ENCODE assay signal across 1 cellular context in genomic region chr6:33344771-33345697, GRCh38.
A peak's percentile ranks its signal among the peaks of the same experiment; 100 is the strongest.
TF ChIP-seq lines count a peak whose summit lies in the region.

No MANE protein-coding gene starts in this region.

TF ChIP-seq in HEK293, 187 proteins besides CTCF, POLR2A, EP300 and RAD21 (continued from another document):
- TF ChIP-seq PRDM4 (tag by site-specific recombination; IDR thresholded peaks at IDR 0.05) (peak; percentile 82), ZNF704 (tag by site-specific recombination; IDR thresholded peaks at IDR 0.05) (no peak), BCL6B (tag by site-specific recombination; IDR thresholded peaks at IDR 0.05) (no peak), ZIC2 (tag by site-specific recombination; IDR thresholded peaks at IDR 0.05) (peak; percentile 32; the same call in 1 of the 2 replicates), ZNF112 (tag by site-specific recombination; IDR thresholded peaks at IDR 0.05) (no peak), ZNF626 (tag by site-specific recombination; IDR thresholded peaks at IDR 0.05) (no peak), ZNF549 (tag by site-specific recombination; IDR thresholded peaks at IDR 0.05) (no peak), ZNF341 (tag by site-specific recombination; IDR thresholded peaks at IDR 0.05; ENCODE audit: low read depth) (peak; percentile 31; the same call in 1 of the 2 replicates), ZNF747 (tag by site-specific recombination; IDR thresholded peaks at IDR 0.05) (no peak), YY1 (tag by site-specific recombination; IDR thresholded peaks at IDR 0.05) (no peak), ZNF654 (tag by site-specific recombination; IDR thresholded peaks at IDR 0.05; ENCODE audit: low read depth) (peak; percentile 63), ZNF76 (tag by site-specific recombination; IDR thresholded peaks at IDR 0.05; ENCODE audit: borderline replicate concordance, low read depth) (no peak; the same call in 1 of the 2 replicates), ZSCAN18 (tag by site-specific recombination; IDR thresholded peaks at IDR 0.05) (no peak), ZNF394 (tag by site-specific recombination; IDR thresholded peaks at IDR 0.05; ENCODE audit: borderline replicate concordance) (peak; percentile 44; the same call in 1 of the 2 replicates), ZNF510 (tag by site-specific recombination; IDR thresholded peaks at IDR 0.05; ENCODE audit: insufficient replicate concordance) (no peak), ZFP69B (tag by site-specific recombination; IDR thresholded peaks at IDR 0.05) (peak; percentile 96), ZNF302 (tag by site-specific recombination; IDR thresholded peaks at IDR 0.05; ENCODE audit: low read depth) (no peak), ZNF433 (tag by site-specific recombination; IDR thresholded peaks at IDR 0.05; ENCODE audit: low read depth) (no peak), ZNF660 (tag by site-specific recombination; IDR thresholded peaks at IDR 0.05) (no peak; the same call in 1 of the 2 replicates), ZEB2 (tag by site-specific recombination; IDR thresholded peaks at IDR 0.05) (peak; percentile 89), WT1 (tag by site-specific recombination; IDR thresholded peaks at IDR 0.05) (peak; percentile 89), ZNF146 (tag by site-specific recombination; IDR thresholded peaks at IDR 0.05) (no peak), ZNF585B (tag by site-specific recombination; IDR thresholded peaks at IDR 0.05) (no peak), ZNF600 (tag by site-specific recombination; IDR thresholded peaks at IDR 0.05) (peak; percentile 91), ZNF366 (tag by site-specific recombination; conservative IDR thresholded peaks at IDR 0.05) (peak; percentile 70), ZNF274 (IDR thresholded peaks at IDR 0.05; ENCODE audit: low read length) (no peak), ZNF274 (tag by site-specific recombination; IDR thresholded peaks at IDR 0.05; ENCODE audit: borderline replicate concordance) (no peak), ZSCAN30 (tag by site-specific recombination; IDR thresholded peaks at IDR 0.05) (peak; percentile 81), ZNF324 (tag by site-specific recombination; IDR thresholded peaks at IDR 0.05) (0 out of 2 replicates have a peak, but pooled peaks have one; percentile 34), TSHZ1 (tag by site-specific recombination; IDR thresholded peaks at IDR 0.05; ENCODE audit: borderline replicate concordance) (peak; percentile 58; the same call in 1 of the 2 replicates), ZNF624 (tag by site-specific recombination; IDR thresholded peaks at IDR 0.05) (no peak), ZNF530 (tag by site-specific recombination; IDR thresholded peaks at IDR 0.05; ENCODE audit: low read depth) (no peak), ZNF692 (tag by site-specific recombination; IDR thresholded peaks at IDR 0.05) (peak; percentile 98), ZNF335 (tag by site-specific recombination; conservative IDR thresholded peaks at IDR 0.05) (peak; percentile 81), SP3 (tag by site-specific recombination; IDR thresholded peaks at IDR 0.05) (no peak), ZNF561 (tag by site-specific recombination; IDR thresholded peaks at IDR 0.05; ENCODE audit: borderline replicate concordance) (peak; percentile 69), MEIS1 (CRISPR knock-in tag; IDR thresholded peaks at IDR 0.05; ENCODE audit: borderline replicate concordance) (no peak), HIC1 (tag by site-specific recombination; IDR thresholded peaks at IDR 0.05) (0 out of 2 replicates have a peak, but pooled peaks have one; percentile 32), AEBP2 (tag by site-specific recombination; IDR thresholded peaks at IDR 0.05; ENCODE audit: borderline replicate concordance) (no peak), TCF7L2 (IDR thresholded peaks at IDR 0.05; ENCODE audit: borderline replicate concordance, low read depth, low read length) (no peak), PRDM1 (tag by site-specific recombination; IDR thresholded peaks at IDR 0.05) (peak; percentile 46; the same call in 1 of the 2 replicates), HOXD13 (CRISPR knock-in tag; IDR thresholded peaks at IDR 0.05; ENCODE audit: borderline replicate concordance) (peak; percentile 98), OVOL3 (tag by site-specific recombination; IDR thresholded peaks at IDR 0.05) (0 out of 2 replicates have a peak, but pooled peaks have one; percentile 27), ZBTB26 (tag by site-specific recombination; optimal IDR thresholded peaks at IDR 0.05) (peak; percentile 27)
